ENCODE assay signal across 1 cellular context in genomic region chr18:48607049-48607984, GRCh38.
TF ChIP-seq lines count a peak whose summit lies in the region.

No MANE protein-coding gene starts in this region.

TF ChIP-seq in SK-N-SH, 30 proteins besides CTCF, POLR2A, EP300 and RAD21 (continued from another document):
- TF ChIP-seq USF2 (IDR thresholded peaks at IDR 0.05; ENCODE audit: borderline replicate concordance, low read depth, low read length) (no peak), IRF3 (IDR thresholded peaks at IDR 0.05; ENCODE audit: low read depth, low read length) (no peak), TCF12 (IDR thresholded peaks at IDR 0.05) (peak; percentile 80), EZH2phosphoT487 (IDR thresholded peaks at IDR 0.05; ENCODE audit: borderline replicate concordance, low read depth) (no peak), GATA2 (CRISPR knock-in tag; IDR thresholded peaks at IDR 0.05) (no peak), RCOR1 (IDR thresholded peaks at IDR 0.05; ENCODE audit: low read length) (no peak), FOXM1 (IDR thresholded peaks at IDR 0.05; ENCODE audit: low read depth) (no peak), USF1 (IDR thresholded peaks at IDR 0.05; ENCODE audit: borderline replicate concordance, low read depth) (no peak), FOSL2 (IDR thresholded peaks at IDR 0.05; ENCODE audit: borderline replicate concordance, low read depth) (peak; percentile 29; the same call in 1 of the 2 replicates), NRF1 (IDR thresholded peaks at IDR 0.05; ENCODE audit: low read depth, low read length) (no peak), GABPA (IDR thresholded peaks at IDR 0.05; ENCODE audit: low read depth) (no peak), RFX5 (IDR thresholded peaks at IDR 0.05; ENCODE audit: low read length) (no peak), RXRA (IDR thresholded peaks at IDR 0.05; ENCODE audit: borderline replicate concordance, low read depth) (no peak), YY1 (IDR thresholded peaks at IDR 0.05; ENCODE audit: low read depth) (no peak), NFIC (IDR thresholded peaks at IDR 0.05; ENCODE audit: borderline replicate concordance) (peak; percentile 91), POLR2AphosphoS5 (IDR thresholded peaks at IDR 0.05; ENCODE audit: low read depth, low read length) (no peak), PBX3 (IDR thresholded peaks at IDR 0.05) (peak; percentile 39), TEAD4 (IDR thresholded peaks at IDR 0.05; ENCODE audit: borderline replicate concordance, insufficient read depth) (peak; percentile 73; the same call in 1 of the 2 replicates), SIN3A (IDR thresholded peaks at IDR 0.05; ENCODE audit: borderline replicate concordance, low read depth, low read length) (peak; percentile 78; the same call in 1 of the 2 replicates)
TF ChIP-seq in SK-N-SH: peak in this region for 8.
